Comparison of ENCODE assay signal across 16 cellular contexts in genomic region chr4:7159923-7160322, GRCh38. TPM values are rescaled to one million over a fixed set of nuclear protein-coding genes. Genes with fewer than 3 reads are reported as not detected.
"Had no signal": no experiment of that assay in that cellular context is flagged by ENCODE, and none has a peak within 500 bp of the region (broad histone marks: within the 10 kb centered on the region; RNA-seq: fewer than 3 reads in every experiment).

No MANE protein-coding gene starts in this region.

- H3K27ac Mint-ChIP-seq: activated CD8-positive, alpha-beta memory T cell treated with anti-CD3 and anti-CD28 coated beads, Interleukin-2, amount 10 ng/mL, durations not matched to agents 7 days and 5 days; activated naive CD8-positive, alpha-beta T cell treated with anti-CD3 and anti-CD28 coated beads for 36 hours; naive thymus-derived CD8-positive, alpha-beta T cell had no signal

- DNase-seq: activated CD4-positive, alpha-beta T cell treated with anti-CD3 and anti-CD28 coated beads for 1 hour; activated CD4-positive, alpha-beta T cell treated with anti-CD3 and anti-CD28 coated beads, Interleukin-2, amount 50 U/mL, for 48 hours; activated CD8-positive, alpha-beta memory T cell treated with anti-CD3 and anti-CD28 coated beads, Interleukin-2, amount 10 ng/mL, durations not matched to agents 7 days and 5 days; activated gamma-delta T cell treated with Interleukin-2 at 50 U/mL for 16 hours; activated naive CD8-positive, alpha-beta T cell treated with anti-CD3 and anti-CD28 coated beads for 36 hours; activated T-cell treated with anti-CD3 and anti-CD28 coated beads, Interleukin-2, amount 50 U/mL, for 4 hours; effector CD8-positive, alpha-beta T cell; naive thymus-derived CD8-positive, alpha-beta T cell; occipital lobe; stimulated activated CD4-positive, alpha-beta T cell treated with anti-CD3 and anti-CD28 coated beads, Interleukin-15, amount 100 ng/mL, for 24 hours; stomach; T-helper 9 cell had no signal

- ATAC-seq: activated CD8-positive, alpha-beta memory T cell treated with anti-CD3 and anti-CD28 coated beads, Interleukin-2, amount 10 ng/mL, durations not matched to agents 7 days and 5 days; activated T-cell treated with anti-CD3 and anti-CD28 coated beads, Interleukin-2, amount 50 U/mL, for 4 hours; naive thymus-derived CD8-positive, alpha-beta T cell had no signal

- FAIRE-seq: colon, frontal cortex had no signal

- H3K27ac ChIP-seq: heart left ventricle, SJSA1, stomach had no signal

- H3K4me1 Mint-ChIP-seq: activated CD8-positive, alpha-beta memory T cell treated with anti-CD3 and anti-CD28 coated beads, Interleukin-2, amount 10 ng/mL, durations not matched to agents 7 days and 5 days; activated naive CD8-positive, alpha-beta T cell treated with anti-CD3 and anti-CD28 coated beads for 36 hours; naive thymus-derived CD8-positive, alpha-beta T cell had no signal

- H3K9me3 Mint-ChIP-seq: activated naive CD8-positive, alpha-beta T cell treated with anti-CD3 and anti-CD28 coated beads for 36 hours; activated T-cell treated with anti-CD3 and anti-CD28 coated beads, Interleukin-2, amount 50 U/mL, for 4 hours; naive thymus-derived CD8-positive, alpha-beta T cell had no signal

- H3K4me1 ChIP-seq: SJSA1 had no signal

- H3K36me3 ChIP-seq: heart left ventricle, SJSA1, stomach had no signal

- H3K4me3 Mint-ChIP-seq: activated CD8-positive, alpha-beta memory T cell treated with anti-CD3 and anti-CD28 coated beads, Interleukin-2, amount 10 ng/mL, durations not matched to agents 7 days and 5 days; activated naive CD8-positive, alpha-beta T cell treated with anti-CD3 and anti-CD28 coated beads for 36 hours; activated T-cell treated with anti-CD3 and anti-CD28 coated beads, Interleukin-2, amount 50 U/mL, for 4 hours; naive thymus-derived CD8-positive, alpha-beta T cell had no signal

- H3K27me3 ChIP-seq: heart left ventricle, SJSA1 had no signal

- H3K4me3 ChIP-seq: heart left ventricle, SJSA1, stomach had no signal

- H3K9me3 ChIP-seq: heart left ventricle, SJSA1, stomach had no signal

- H3K36me3 Mint-ChIP-seq: activated CD8-positive, alpha-beta memory T cell treated with anti-CD3 and anti-CD28 coated beads, Interleukin-2, amount 10 ng/mL, durations not matched to agents 7 days and 5 days; activated naive CD8-positive, alpha-beta T cell treated with anti-CD3 and anti-CD28 coated beads for 36 hours; naive thymus-derived CD8-positive, alpha-beta T cell had no signal

RNA-seq across cellular contexts. Expression of gene SORCS2, which starts 32.4 kb away (rescaled TPM):
- total RNA-seq: activated naive CD8-positive, alpha-beta T cell treated with anti-CD3 and anti-CD28 coated beads for 36 hours; naive thymus-derived CD8-positive, alpha-beta T cell had no signal
- polyA plus RNA-seq: naive thymus-derived CD8-positive, alpha-beta T cell had no signal
